ENCODE assay signal across 1 cellular context in the genomic region with DNA sequence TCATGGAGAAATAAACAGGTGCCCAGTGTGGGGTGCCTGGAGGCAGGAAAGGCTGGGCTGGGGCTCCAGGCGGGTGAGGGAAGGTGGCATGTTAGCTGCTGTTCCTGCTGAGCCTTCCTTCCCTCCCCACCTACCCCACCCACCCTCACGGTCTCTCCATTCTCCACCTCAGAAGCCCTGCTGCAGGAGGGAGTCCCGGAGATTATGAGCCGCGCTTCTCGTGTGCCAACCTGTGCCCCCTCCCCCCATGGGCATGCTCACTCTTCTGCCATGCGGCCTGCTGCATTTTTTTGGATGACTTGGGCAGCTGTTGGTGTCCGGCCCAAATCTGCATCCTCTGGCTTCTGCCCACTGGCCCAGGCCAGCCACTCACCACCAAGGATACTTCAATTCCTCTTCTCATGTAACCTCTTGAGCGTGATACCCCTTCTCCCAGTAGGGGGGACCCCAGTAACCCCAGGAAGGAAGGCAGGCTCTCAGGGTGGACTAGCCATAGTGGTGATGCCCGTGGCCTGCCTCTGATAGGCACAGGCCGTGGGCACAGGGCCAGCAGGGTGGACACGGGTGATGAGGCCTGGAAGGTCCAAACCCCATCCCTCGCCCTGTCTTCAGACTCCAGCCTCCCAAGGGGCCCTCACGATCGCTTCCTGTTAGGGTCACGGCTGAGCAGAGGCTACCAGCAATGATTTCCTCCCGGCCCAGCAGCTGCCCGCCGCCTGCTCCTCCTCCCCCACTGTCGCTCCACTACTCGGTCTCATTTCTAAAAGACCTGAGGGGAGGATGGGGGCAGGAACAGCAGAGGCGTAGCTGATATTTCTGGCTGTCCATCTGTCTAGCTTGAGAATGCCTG.
TF ChIP-seq lines count a peak whose summit lies in the region.

No MANE protein-coding gene starts in this region.

TF ChIP-seq in GM12878, 131 proteins besides CTCF, POLR2A, EP300 and RAD21:
- TF ChIP-seq MEF2A (IDR thresholded peaks at IDR 0.05; ENCODE audit: insufficient read depth, low read depth, low read length) (no peak), IRF4 (IDR thresholded peaks at IDR 0.05; ENCODE audit: low read depth, low read length) (no peak), SPI1 (IDR thresholded peaks at IDR 0.05; ENCODE audit: borderline replicate concordance, insufficient read depth, low read depth, low read length) (no peak), BMI1 (IDR thresholded peaks at IDR 0.05; ENCODE audit: borderline replicate concordance) (no peak), CBX5 (IDR thresholded peaks at IDR 0.05; ENCODE audit: low read depth) (no peak), CEBPB (IDR thresholded peaks at IDR 0.05; ENCODE audit: borderline replicate concordance in 1 of 2, low read depth in 2 of 2, low read length in 2 of 2) (no peak), CHD2 (IDR thresholded peaks at IDR 0.05; ENCODE audit: borderline replicate concordance, low read depth, low read length) (no peak), NFIC (IDR thresholded peaks at IDR 0.05; ENCODE audit: low read depth, low read length) (no peak), EGR1 (IDR thresholded peaks at IDR 0.05; ENCODE audit: borderline replicate concordance in 1 of 2, low read depth in 2 of 2, low read length in 2 of 2) (no peak), FOXK2 (IDR thresholded peaks at IDR 0.05) (no peak), FOS (IDR thresholded peaks at IDR 0.05; ENCODE audit: borderline replicate concordance, extremely low read depth, insufficient read length) (no peak), SMC3 (IDR thresholded peaks at IDR 0.05; ENCODE audit: borderline replicate concordance, low read length) (no peak), YY1 (IDR thresholded peaks at IDR 0.05; ENCODE audit: low read depth, low read length) (no peak), BACH1 (IDR thresholded peaks at IDR 0.05; ENCODE audit: borderline replicate concordance) (no peak), GATAD2B (conservative IDR thresholded peaks at IDR 0.05; ENCODE audit: low read depth) (no peak), BCL11A (IDR thresholded peaks at IDR 0.05; ENCODE audit: low read depth, low read length) (no peak)
- TF ChIP-seq, protein P1, sequence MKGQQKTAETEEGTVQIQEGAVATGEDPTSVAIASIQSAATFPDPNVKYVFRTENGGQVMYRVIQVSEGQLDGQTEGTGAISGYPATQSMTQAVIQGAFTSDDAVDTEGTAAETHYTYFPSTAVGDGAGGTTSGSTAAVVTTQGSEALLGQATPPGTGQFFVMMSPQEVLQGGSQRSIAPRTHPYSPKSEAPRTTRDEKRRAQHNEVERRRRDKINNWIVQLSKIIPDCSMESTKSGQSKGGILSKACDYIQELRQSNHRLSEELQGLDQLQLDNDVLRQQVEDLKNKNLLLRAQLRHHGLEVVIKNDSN (IDR thresholded peaks at IDR 0.05; ENCODE audit: borderline replicate concordance, extremely low read length, insufficient read depth, low read depth, low read length): no peak
- TF ChIP-seq, protein P2, sequence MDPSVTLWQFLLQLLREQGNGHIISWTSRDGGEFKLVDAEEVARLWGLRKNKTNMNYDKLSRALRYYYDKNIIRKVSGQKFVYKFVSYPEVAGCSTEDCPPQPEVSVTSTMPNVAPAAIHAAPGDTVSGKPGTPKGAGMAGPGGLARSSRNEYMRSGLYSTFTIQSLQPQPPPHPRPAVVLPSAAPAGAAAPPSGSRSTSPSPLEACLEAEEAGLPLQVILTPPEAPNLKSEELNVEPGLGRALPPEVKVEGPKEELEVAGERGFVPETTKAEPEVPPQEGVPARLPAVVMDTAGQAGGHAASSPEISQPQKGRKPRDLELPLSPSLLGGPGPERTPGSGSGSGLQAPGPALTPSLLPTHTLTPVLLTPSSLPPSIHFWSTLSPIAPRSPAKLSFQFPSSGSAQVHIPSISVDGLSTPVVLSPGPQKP (IDR thresholded peaks at IDR 0.05; ENCODE audit: low read depth, low read length): no peak
- TF ChIP-seq, protein P3, sequence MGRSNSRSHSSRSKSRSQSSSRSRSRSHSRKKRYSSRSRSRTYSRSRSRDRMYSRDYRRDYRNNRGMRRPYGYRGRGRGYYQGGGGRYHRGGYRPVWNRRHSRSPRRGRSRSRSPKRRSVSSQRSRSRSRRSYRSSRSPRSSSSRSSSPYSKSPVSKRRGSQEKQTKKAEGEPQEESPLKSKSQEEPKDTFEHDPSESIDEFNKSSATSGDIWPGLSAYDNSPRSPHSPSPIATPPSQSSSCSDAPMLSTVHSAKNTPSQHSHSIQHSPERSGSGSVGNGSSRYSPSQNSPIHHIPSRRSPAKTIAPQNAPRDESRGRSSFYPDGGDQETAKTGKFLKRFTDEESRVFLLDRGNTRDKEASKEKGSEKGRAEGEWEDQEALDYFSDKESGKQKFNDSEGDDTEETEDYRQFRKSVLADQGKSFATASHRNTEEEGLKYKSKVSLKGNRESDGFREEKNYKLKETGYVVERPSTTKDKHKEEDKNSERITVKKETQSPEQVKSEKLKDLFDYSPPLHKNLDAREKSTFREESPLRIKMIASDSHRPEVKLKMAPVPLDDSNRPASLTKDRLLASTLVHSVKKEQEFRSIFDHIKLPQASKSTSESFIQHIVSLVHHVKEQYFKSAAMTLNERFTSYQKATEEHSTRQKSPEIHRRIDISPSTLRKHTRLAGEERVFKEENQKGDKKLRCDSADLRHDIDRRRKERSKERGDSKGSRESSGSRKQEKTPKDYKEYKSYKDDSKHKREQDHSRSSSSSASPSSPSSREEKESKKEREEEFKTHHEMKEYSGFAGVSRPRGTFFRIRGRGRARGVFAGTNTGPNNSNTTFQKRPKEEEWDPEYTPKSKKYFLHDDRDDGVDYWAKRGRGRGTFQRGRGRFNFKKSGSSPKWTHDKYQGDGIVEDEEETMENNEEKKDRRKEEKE (IDR thresholded peaks at IDR 0.05): no peak
- TF ChIP-seq, protein P4, sequence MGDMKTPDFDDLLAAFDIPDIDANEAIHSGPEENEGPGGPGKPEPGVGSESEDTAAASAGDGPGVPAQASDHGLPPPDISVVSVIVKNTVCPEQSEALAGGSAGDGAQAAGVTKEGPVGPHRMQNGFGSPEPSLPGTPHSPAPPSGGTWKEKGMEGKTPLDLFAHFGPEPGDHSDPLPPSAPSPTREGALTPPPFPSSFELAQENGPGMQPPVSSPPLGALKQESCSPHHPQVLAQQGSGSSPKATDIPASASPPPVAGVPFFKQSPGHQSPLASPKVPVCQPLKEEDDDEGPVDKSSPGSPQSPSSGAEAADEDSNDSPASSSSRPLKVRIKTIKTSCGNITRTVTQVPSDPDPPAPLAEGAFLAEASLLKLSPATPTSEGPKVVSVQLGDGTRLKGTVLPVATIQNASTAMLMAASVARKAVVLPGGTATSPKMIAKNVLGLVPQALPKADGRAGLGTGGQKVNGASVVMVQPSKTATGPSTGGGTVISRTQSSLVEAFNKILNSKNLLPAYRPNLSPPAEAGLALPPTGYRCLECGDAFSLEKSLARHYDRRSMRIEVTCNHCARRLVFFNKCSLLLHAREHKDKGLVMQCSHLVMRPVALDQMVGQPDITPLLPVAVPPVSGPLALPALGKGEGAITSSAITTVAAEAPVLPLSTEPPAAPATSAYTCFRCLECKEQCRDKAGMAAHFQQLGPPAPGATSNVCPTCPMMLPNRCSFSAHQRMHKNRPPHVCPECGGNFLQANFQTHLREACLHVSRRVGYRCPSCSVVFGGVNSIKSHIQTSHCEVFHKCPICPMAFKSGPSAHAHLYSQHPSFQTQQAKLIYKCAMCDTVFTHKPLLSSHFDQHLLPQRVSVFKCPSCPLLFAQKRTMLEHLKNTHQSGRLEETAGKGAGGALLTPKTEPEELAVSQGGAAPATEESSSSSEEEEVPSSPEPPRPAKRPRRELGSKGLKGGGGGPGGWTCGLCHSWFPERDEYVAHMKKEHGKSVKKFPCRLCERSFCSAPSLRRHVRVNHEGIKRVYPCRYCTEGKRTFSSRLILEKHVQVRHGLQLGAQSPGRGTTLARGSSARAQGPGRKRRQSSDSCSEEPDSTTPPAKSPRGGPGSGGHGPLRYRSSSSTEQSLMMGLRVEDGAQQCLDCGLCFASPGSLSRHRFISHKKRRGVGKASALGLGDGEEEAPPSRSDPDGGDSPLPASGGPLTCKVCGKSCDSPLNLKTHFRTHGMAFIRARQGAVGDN (IDR thresholded peaks at IDR 0.05): no peak
